Comparison of ENCODE assay signal across 1 cellular context in the genomic region with DNA sequence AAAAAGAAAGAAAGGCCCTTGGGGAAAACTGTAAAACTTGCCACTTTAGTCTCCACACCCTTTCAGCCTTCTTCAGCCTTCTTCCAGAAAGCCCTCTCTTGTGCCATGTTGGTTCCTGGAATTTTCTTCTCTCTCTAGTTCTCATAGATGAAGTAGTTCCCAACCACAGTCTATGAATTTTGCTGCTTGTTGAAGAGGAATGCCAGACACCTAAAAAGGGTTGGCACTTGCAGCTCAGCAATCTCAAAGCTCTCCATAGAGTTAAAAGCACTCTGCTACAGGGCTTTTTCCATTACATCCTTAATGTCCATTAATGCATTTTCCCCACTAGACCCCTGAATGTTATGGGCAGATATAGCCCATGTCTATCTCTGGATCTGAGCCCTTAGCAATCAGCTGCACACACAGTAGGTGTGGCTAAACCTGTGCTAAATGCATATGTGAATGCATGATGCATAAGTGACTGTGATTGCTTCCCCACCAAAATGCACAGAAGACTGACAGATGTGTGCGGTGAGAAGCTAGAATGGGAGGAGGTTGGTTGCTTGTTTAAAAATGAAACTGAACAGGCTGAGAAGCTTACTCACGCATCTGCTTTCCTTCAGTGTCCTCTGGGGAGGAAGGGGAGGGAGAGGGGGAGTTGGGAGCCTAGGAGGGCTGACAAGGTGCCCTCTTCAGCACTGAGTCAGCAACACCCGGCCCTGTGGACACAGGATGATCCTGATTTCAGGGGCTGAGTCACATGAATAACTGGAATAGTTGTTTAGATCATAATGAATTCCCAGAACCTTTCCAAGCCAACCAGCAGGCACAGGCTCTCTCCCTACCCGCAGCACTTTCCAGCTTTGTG.
A peak's percentile ranks its signal among the peaks of the same experiment; 100 is the strongest.
TF ChIP-seq lines count a peak whose summit lies in the region.

No MANE protein-coding gene starts in this region.

TF ChIP-seq in HCT116, 20 proteins besides CTCF, POLR2A, EP300 and RAD21 (continued from another document):
- peak; percentile 65 for TF ChIP-seq SP1 (IDR thresholded peaks at IDR 0.05; ENCODE audit: low read depth)
- TF ChIP-seq JUND (IDR thresholded peaks at IDR 0.05): peak; percentile 78
- TF ChIP-seq ZFX (IDR thresholded peaks at IDR 0.05): no peak
- TF ChIP-seq, protein P1, sequence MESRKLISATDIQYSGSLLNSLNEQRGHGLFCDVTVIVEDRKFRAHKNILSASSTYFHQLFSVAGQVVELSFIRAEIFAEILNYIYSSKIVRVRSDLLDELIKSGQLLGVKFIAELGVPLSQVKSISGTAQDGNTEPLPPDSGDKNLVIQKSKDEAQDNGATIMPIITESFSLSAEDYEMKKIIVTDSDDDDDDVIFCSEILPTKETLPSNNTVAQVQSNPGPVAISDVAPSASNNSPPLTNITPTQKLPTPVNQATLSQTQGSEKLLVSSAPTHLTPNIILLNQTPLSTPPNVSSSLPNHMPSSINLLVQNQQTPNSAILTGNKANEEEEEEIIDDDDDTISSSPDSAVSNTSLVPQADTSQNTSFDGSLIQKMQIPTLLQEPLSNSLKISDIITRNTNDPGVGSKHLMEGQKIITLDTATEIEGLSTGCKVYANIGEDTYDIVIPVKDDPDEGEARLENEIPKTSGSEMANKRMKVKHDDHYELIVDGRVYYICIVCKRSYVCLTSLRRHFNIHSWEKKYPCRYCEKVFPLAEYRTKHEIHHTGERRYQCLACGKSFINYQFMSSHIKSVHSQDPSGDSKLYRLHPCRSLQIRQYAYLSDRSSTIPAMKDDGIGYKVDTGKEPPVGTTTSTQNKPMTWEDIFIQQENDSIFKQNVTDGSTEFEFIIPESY (IDR thresholded peaks at IDR 0.05; ENCODE audit: extremely low read depth, insufficient replicate concordance, low read length): no peak
